1 cellular context compared by ENCODE assay signal in the genomic region with DNA sequence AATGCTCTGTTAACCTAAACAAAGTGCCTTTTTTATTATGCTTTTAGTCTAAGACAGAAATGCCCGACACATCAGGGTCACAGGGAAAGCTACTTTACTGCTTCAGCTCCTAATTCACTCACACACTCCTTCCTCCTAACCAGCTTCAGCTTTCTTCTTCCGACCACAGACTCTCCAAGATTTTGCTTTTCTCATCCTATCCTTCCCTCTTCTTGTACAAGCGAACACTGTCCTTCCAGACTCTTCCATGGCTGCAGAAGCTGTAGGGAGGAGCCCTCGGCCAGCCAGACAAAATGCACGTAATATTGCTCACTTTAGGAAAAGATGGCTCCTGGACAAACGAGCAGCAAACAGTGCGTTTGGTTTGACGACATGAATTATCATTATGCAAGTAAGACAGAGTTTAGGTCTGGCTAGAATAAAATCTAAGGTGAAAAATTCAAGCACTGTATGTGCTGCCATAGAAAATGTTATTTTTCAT.
TF ChIP-seq lines count a peak whose summit lies in the region.

No MANE protein-coding gene starts in this region.

TF ChIP-seq in WTC11, 78 proteins besides CTCF, POLR2A, EP300 and RAD21 (continued from another document):
- TF ChIP-seq, protein P1, sequence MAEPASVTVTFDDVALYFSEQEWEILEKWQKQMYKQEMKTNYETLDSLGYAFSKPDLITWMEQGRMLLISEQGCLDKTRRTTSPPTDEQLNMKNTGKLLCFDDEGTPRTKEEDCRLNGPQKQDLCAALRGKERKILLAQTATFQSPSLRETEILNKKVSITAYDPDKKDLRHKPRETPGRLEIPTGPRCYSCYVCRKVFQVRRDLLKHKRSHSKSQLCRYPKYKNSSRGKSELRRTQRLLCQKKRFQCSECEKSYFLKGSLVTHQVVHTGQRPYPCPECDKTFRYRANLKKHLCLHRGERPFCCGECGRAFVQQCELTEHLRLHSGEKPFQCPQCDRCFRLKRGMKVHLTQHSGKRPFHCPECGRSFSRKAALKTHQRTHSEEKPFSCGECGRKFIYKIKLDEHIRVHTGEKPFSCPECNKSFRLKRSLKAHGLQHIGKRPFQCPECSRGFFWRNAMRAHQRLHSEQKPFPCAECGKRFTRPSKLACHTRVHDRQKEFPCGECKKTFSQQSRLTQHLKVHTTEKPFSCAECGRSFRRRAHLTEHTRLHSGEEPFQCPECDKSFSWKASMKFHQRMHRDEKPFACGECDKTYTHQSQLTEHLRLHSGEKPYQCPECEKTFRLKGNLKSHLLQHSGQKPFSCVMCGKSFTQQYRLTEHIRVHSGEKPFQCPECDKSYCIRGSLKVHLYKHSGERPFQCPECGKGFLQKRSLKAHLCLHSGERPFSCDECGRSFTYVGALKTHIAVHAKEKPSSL (CRISPR knock-in tag; conservative IDR thresholded peaks at IDR 0.05), result no peak
